In the genomic region with DNA sequence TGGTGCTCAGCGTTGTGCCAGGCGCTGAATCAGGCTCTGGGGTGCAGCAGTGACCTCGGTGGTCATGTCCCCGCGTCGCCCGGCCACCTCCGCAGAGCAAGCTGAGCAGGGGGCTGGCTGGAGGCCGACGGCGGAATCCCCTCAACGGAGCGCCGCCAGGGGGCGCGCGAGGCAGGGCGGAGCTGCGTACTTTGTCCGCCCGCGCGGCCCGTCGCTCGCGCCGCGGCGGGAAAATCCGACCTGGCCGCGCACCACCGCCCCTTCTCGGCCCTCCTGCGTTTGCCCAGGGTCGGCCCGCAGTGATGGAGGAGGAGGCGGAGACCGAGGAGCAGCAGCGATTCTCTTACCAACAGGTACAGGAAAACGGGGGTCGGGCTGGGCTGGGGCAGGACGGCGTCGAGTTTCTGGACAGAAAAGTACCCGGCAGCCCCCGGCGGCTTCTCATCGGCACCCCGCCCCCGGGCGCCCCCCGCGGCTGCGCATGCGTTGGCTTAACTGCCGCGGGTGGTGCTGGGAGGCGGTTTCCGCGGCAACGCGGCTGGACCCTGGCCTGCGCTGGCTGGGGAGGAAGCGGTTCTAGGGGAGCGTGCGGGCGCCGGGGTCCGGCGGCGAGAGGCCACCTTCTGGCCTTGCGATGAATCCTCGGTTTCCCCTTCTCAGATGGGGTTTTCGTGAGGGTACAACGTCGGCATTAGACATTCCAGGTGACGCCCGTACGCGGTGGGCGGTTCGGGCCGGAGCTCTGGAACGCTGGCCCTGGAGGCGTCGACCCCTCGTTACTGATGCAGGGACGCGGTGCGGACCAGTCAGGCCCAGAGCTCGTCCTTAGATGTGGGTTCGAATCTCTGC, we compare ENCODE assay signal across 8 cellular contexts.
DNase-seq lines count a peak whose midpoint lies in the region; ATAC-seq lines count a peak whose summit lies in the region.

A gene (plus strand): TSS at position 218 of the 849 bp plus-strand sequence. CDS start 85 bp downstream, at position 303.

- no peaks in the 10 kb centered on the region for H3K36me3 Mint-ChIP-seq in memory B cell

- ATAC-seq in GM19452 (IDR thresholded peaks at IDR 0.05; ENCODE audit: unreplicated experiment) (peak; percentile 68), memory B cell (ENCODE audit: low read depth) (peak; percentile 79)

- H3K9me3 Mint-ChIP-seq in memory B cell, result no peaks in the 10 kb centered on the region

- DNase-seq in CMK (ENCODE audit: low read depth) (peak; percentile 84), HK-2 (ENCODE audit: unreplicated experiment) (peak; percentile 91), NK-92 (lab: John Stamatoyannopoulos, UW; ENCODE audit: unreplicated experiment) (peak; percentile 37), memory B cell (ENCODE audit: low spot score in 2 of 2) (peak; percentile 93 to 95)
- peak; percentile 99 for DNase-seq in activated CD8-positive, alpha-beta memory T cell treated with anti-CD3 and anti-CD28 coated beads for 24 hours
- DNase-seq in effector CD8-positive, alpha-beta T cell (lab: John Stamatoyannopoulos, UW), result peak; percentile 84
- DNase-seq in stimulated activated CD8-positive, alpha-beta memory T cell treated with anti-CD3 and anti-CD28 coated beads, Interleukin-12 subunit alpha, Interleukin-12 subunit beta, amount 100 ng/mL, for 1 hour (ENCODE audit: low read depth), result peak; percentile 89

- H3K4me3 Mint-ChIP-seq in memory B cell, result peak within 1 kb of the TSS; percentile 97

- peak within 1 kb of the TSS; percentile 99 for H3K27ac Mint-ChIP-seq in memory B cell

- H3K4me1 Mint-ChIP-seq in memory B cell, result peaks cover 11% of the 10 kb centered on the region

- no peaks in the 10 kb centered on the region for H3K27me3 Mint-ChIP-seq in memory B cell

Comparison
In these comparisons a context has a peak if more than half of its experiments do, and no peak if none do; other contexts are left out.
1. Peak in every context shown above with its lines: DNase-seq and ATAC-seq.
2. DNase-seq: peak in every context shown above with its lines; median percentile 99 in activated CD8-positive, alpha-beta memory T cell treated with anti-CD3 and anti-CD28 coated beads for 24 hours; 94 in memory B cell; 91 in HK-2; 89 in stimulated activated CD8-positive, alpha-beta memory T cell treated with anti-CD3 and anti-CD28 coated beads, Interleukin-12 subunit alpha, Interleukin-12 subunit beta, amount 100 ng/mL, for 1 hour; 84 in CMK; 84 in effector CD8-positive, alpha-beta T cell; 37 in NK-92.